In genomic region chr13:95494082-95494681, GRCh38 we compare ENCODE assay signal across 8 cellular contexts. TPM values are rescaled to one million over a fixed set of nuclear protein-coding genes. Genes with fewer than 3 reads are reported as not detected.
A peak's percentile ranks its signal among the peaks of the same experiment; 100 is the strongest.
DNase-seq lines count a peak whose midpoint lies in the region; ATAC-seq and FAIRE-seq lines count a peak whose summit lies in the region.

No MANE protein-coding gene starts in this region.

- H3K9me3 ChIP-seq in small intestine (ENCODE audit: control insufficient read depth, low read depth), result no peaks in the 10 kb centered on the region

- H3K27ac ChIP-seq in small intestine (ENCODE audit: low read depth in 1 of 2, low read length in 1 of 2), result no peak overlapping the region

- peak; percentile 92 for DNase-seq in DMS153 (lab: John Stamatoyannopoulos, UW)
- peak; percentile 14 for DNase-seq in NCI-H1105 (lab: John Stamatoyannopoulos, UW)
- peak; percentile 50 for DNase-seq in SW480 (ENCODE audit: low spot score)
- DNase-seq in foreskin melanocyte, result peak; percentile 61
- DNase-seq in small intestine, result peak; percentile 70
- DNase-seq in activated CD4-positive, CD25-positive, alpha-beta regulatory T cell (lab: John Stamatoyannopoulos, UW), result no peak

- FAIRE-seq in small intestine (lab: Jason Lieb, UNC), result peak; percentile 74

- no peaks in the 10 kb centered on the region for H3K27me3 ChIP-seq in small intestine (ENCODE audit: control insufficient read depth in 2 of 2, insufficient read depth in 2 of 2, low read length in 2 of 2)

- no peaks in the 10 kb centered on the region for H3K4me1 ChIP-seq in small intestine (ENCODE audit: control insufficient read depth in 2 of 2, insufficient read depth in 1 of 2, low read depth in 1 of 2, low read length in 1 of 2)

- H3K4me3 ChIP-seq in small intestine (ENCODE audit: low read depth in 1 of 2, low read length in 2 of 2), result no peak overlapping the region

- peak; percentile 62 for ATAC-seq in GM21381 (IDR thresholded peaks at IDR 0.05; ENCODE audit: unreplicated experiment)
- ATAC-seq in GM21576 (IDR thresholded peaks at IDR 0.05; ENCODE audit: unreplicated experiment), result no peak

- no peaks in the 10 kb centered on the region for H3K36me3 ChIP-seq in small intestine (ENCODE audit: control insufficient read depth in 2 of 2, insufficient read depth in 2 of 2, low read length in 2 of 2)

- WGBS in small intestine, 3 donors, result 44 to 47% (median 44%) methylated on average over 7 of the region's 7 CpGs

RNA-seq across cellular contexts. Expression of gene CLDN10, which starts 58.3 kb away (rescaled TPM):
- under 1 TPM in 1 of 3 donors, not detected in 2; 0.54 TPM for polyA plus RNA-seq in small intestine

Comparison
In these comparisons a context has a peak if more than half of its experiments do, and no peak if none do; other contexts are left out.
1. DNase-seq: peak in DMS153 (single experiment), NCI-H1105 (single experiment), SW480 (single experiment), foreskin melanocyte (single experiment) and small intestine (single experiment); none in activated CD4-positive, CD25-positive, alpha-beta regulatory T cell (0 of 4).